9 cellular contexts compared by ENCODE assay signal in genomic region chr2:21183306-21183705, GRCh38. TPM values are rescaled to one million over a fixed set of nuclear protein-coding genes. Genes with fewer than 3 reads are reported as not detected.
"Had no signal": no experiment of that assay in that cellular context is flagged by ENCODE, and none has a peak within 500 bp of the region (broad histone marks: within the 10 kb centered on the region; RNA-seq: fewer than 3 reads in every experiment).

No MANE protein-coding gene starts in this region.

- FAIRE-seq: G401.6, GM12878, GM12891, GM12892, GM18507, GM19239 had no signal

- ATAC-seq: GM12878 had no signal

- H3K4me3 ChIP-seq: GM12878 had no signal

- DNase-seq: GDM1, GF-D8 had no signal

RNA-seq across cellular contexts. Expression of gene TDRD15, which starts 59.5 kb away (rescaled TPM):
- total RNA-seq: G401, GM12878 had no signal
- polyA plus RNA-seq: GM12878 had no signal
